ENCODE assay signal across 21 cellular contexts in genomic region chr18:48006415-48007175, GRCh38.
A peak's percentile ranks its signal among the peaks of the same experiment; 100 is the strongest.
DNase-seq lines count a peak whose midpoint lies in the region; ATAC-seq and TF ChIP-seq lines count a peak whose summit lies in the region.
"Had no signal": no experiment of that assay in that cellular context is flagged by ENCODE, and none has a peak within 500 bp of the region (broad histone marks: within the 10 kb centered on the region; RNA-seq: fewer than 3 reads in every experiment).

No MANE protein-coding gene starts in this region.

- peaks cover 0 to 26% (median 0%) of the 10 kb centered on the region in 3 experiments for H3K27me3 ChIP-seq in neuronal stem cell (ENCODE audit: control insufficient read depth in 3 of 3, insufficient read depth in 3 of 3, low read depth in 1 of 3, low read length in 3 of 3)
- peaks cover 18% of the 10 kb centered on the region for H3K27me3 ChIP-seq in GM23248 (replicated peaks; ENCODE audit: insufficient read depth)

- no peak overlapping the region for H2BK5ac ChIP-seq in neuronal stem cell (ENCODE audit: low read length)

- no peak for TF ChIP-seq CTCF in HEK293 (tag by site-specific recombination; IDR thresholded peaks at IDR 0.05)
- TF ChIP-seq CTCF in glutamatergic neuron (IDR thresholded peaks at IDR 0.05; ENCODE audit: partially characterized antibody, unreplicated experiment) = no peak

- POLR2A ChIA-PET in HEK293 (lab: Yijun Ruan, JAX) = interaction anchor here (0.9 kb wide), 1 partner anchor 8 kb away, joined by 3 read pairs; no protein-coding TSS in a partner anchor

- CTCF ChIA-PET in HEK293 (lab: Yijun Ruan, JAX) = interaction anchor here (0.6 to 2.8 kb wide), 11 partner anchors 9 to 379 kb away, joined by 3 to 36 read pairs (median 4); no protein-coding TSS in a partner anchor

- H3K14ac ChIP-seq in neuronal stem cell (ENCODE audit: low read length) = peak overlapping the region; percentile 12

- no peak overlapping the region for H2AK5ac ChIP-seq in neuronal stem cell (ENCODE audit: low read depth, low read length)

- H3K9ac ChIP-seq in neuronal stem cell (ENCODE audit: low read depth, low read length, poor library complexity) (no peak overlapping the region), GM23248 (no peak overlapping the region)
- H3K9ac ChIP-seq: KMS-11 had no signal

- no peak overlapping the region for H4K91ac ChIP-seq in neuronal stem cell (ENCODE audit: low read depth, low read length, poor library complexity)

- H3K9me3 ChIP-seq in HEK293 (ENCODE audit: control insufficient read depth, insufficient read depth, low read depth, low read length) (no peaks in the 10 kb centered on the region), neuronal stem cell (replicated peaks in 1 of 2; ENCODE audit: control insufficient read depth in 2 of 2, insufficient read depth in 1 of 2, low read depth in 1 of 2, low read length in 2 of 2) (peaks cover 0 to 3% of the 10 kb centered on the region in 2 donors), GM23248 (ENCODE audit: low read depth) (no peaks in the 10 kb centered on the region)
- H3K9me3 ChIP-seq: left lung, psoas muscle had no signal

- H3K27ac Mint-ChIP-seq in T-helper 2 cell treated with Interferon-gamma antibody and Interleukin-4, amounts not matched to agents 5 μg/mL and 100 μg/mL, for 36 hours = no peak overlapping the region
- peak overlapping the region; percentile 62 for H3K27ac Mint-ChIP-seq in glutamatergic neuron (ENCODE audit: unreplicated experiment)

- H3K27me3 Mint-ChIP-seq in T-helper 2 cell treated with Interferon-gamma antibody and Interleukin-4, amounts not matched to agents 5 μg/mL and 100 μg/mL, for 36 hours (ENCODE audit: low read depth) = peaks cover 29% of the 10 kb centered on the region
- H3K27me3 Mint-ChIP-seq in glutamatergic neuron (ENCODE audit: unreplicated experiment) = peaks cover 3% of the 10 kb centered on the region

- H3K23ac ChIP-seq in neuronal stem cell (ENCODE audit: low read depth, low read length, poor library complexity) = no peak overlapping the region

- no peak for DNase-seq in T-helper 2 cell treated with Interferon-gamma antibody and Interleukin-4, amounts not matched to agents 5 μg/mL and 100 μg/mL, for 36 hours (ENCODE audit: low spot score)
- DNase-seq in T-helper 2 cell = no peak
- no peak for DNase-seq in glutamatergic neuron
- DNase-seq in neuronal stem cell (ENCODE audit: low spot score) = no peak
- DNase-seq in GM23248 = no peak
- DNase-seq in NCI-H774 (lab: John Stamatoyannopoulos, UW) = no peak
- DNase-seq: 8988T; activated CD4-positive, CD25-positive, alpha-beta regulatory T cell treated with anti-CD3 and anti-CD28 coated beads, Interleukin-2, amount 50 U/mL, for 72 hours; activated CD8-positive, alpha-beta memory T cell treated with anti-CD3 and anti-CD28 coated beads, Interleukin-2, amount 50 U/mL, for 48 hours; activated naive CD4-positive, alpha-beta T cell treated with anti-CD3 and anti-CD28 coated beads, Interleukin-2, amount 50 U/mL, for 16 hours; DMS153; NCI-H526 treated with DMSO at 0.1 percent for 48 hours; psoas muscle; stimulated activated CD4-positive, alpha-beta T cell treated with anti-CD3 and anti-CD28 coated beads, Interleukin-4, amount 100 ng/mL, for 24 hours had no signal

- H3K27ac ChIP-seq in HEK293 (ENCODE audit: extremely low read depth, low read depth, low read length) = no peak overlapping the region
- H3K27ac ChIP-seq in neuronal stem cell (replicated peaks; ENCODE audit: low read length) = no peak overlapping the region
- H3K27ac ChIP-seq in GM23248 = no peak overlapping the region
- H3K27ac ChIP-seq: KMS-11, left lung, psoas muscle had no signal

- no peaks in the 10 kb centered on the region for H4K20me1 ChIP-seq in GM23248 (ENCODE audit: insufficient read depth)

- H3F3A ChIP-seq in GM23248 (ENCODE audit: insufficient read depth) = no peaks in the 10 kb centered on the region

- H3K4me1 Mint-ChIP-seq in T-helper 2 cell treated with Interferon-gamma antibody and Interleukin-4, amounts not matched to agents 5 μg/mL and 100 μg/mL, for 36 hours (ENCODE audit: low read depth) = peaks cover 4% of the 10 kb centered on the region
- peaks cover 2% of the 10 kb centered on the region for H3K4me1 Mint-ChIP-seq in glutamatergic neuron (ENCODE audit: low read depth, unreplicated experiment)

- no peaks in the 10 kb centered on the region for H3K36me3 ChIP-seq in HEK293 (ENCODE audit: control insufficient read depth in 2 of 2, insufficient read depth in 1 of 2, low read length in 2 of 2)
- no peaks in the 10 kb centered on the region for H3K36me3 ChIP-seq in neuronal stem cell (replicated peaks in 1 of 2; ENCODE audit: control insufficient read depth in 2 of 2, insufficient read depth in 2 of 2, low read length in 2 of 2)
- H3K36me3 ChIP-seq in GM23248 (ENCODE audit: low read depth) = no peaks in the 10 kb centered on the region
- H3K36me3 ChIP-seq: left lung had no signal

- H2AFZ ChIP-seq in neuronal stem cell (ENCODE audit: low read length) (no peak overlapping the region), GM23248 (no peak overlapping the region)

- in situ Hi-C loops in GM23248 (cut with MboI) = loop anchor here (10.0 to 25.0 kb wide), 2 partner anchors 242 to 794 kb away; no protein-coding TSS in a partner anchor

- peaks cover 6% of the 10 kb centered on the region for H3K4me1 ChIP-seq in HEK293 (ENCODE audit: control insufficient read depth, insufficient read depth, low read length)
- peaks cover 0 to 17% of the 10 kb centered on the region in 2 donors for H3K4me1 ChIP-seq in neuronal stem cell (ENCODE audit: control insufficient read depth in 2 of 2, insufficient read depth in 1 of 2, low read depth in 1 of 2, low read length in 2 of 2)
- peaks cover 6% of the 10 kb centered on the region; the same call in 1 of the 2 replicates for H3K4me1 ChIP-seq in GM23248 (ENCODE audit: insufficient read depth)

- peak overlapping the region; percentile 60 for H3K4me3 Mint-ChIP-seq in T-helper 2 cell treated with Interferon-gamma antibody and Interleukin-4, amounts not matched to agents 5 μg/mL and 100 μg/mL, for 36 hours
- peak overlapping the region; percentile 49 for H3K4me3 Mint-ChIP-seq in glutamatergic neuron (ENCODE audit: unreplicated experiment)

- H2BK12ac ChIP-seq in neuronal stem cell (ENCODE audit: low read length) = no peak overlapping the region

- H3K4me3 ChIP-seq in HEK293 (ENCODE audit: low read depth, low read length) (no peak overlapping the region), neuronal stem cell (ENCODE audit: low read length in 2 of 2) (no peak overlapping the region), GM23248 (no peak overlapping the region)
- H3K4me3 ChIP-seq: left lung, psoas muscle, skin epidermis had no signal

- no peak overlapping the region for H3K4ac ChIP-seq in neuronal stem cell (ENCODE audit: low read length)

- no peak overlapping the region for H3K4me2 ChIP-seq in neuronal stem cell (ENCODE audit: insufficient read depth, low read length, poor library complexity, severe bottlenecking)
- no peak overlapping the region for H3K4me2 ChIP-seq in GM23248 (ENCODE audit: unreplicated experiment)

- H3K79me1 ChIP-seq in neuronal stem cell (ENCODE audit: low read depth, low read length) = no peaks in the 10 kb centered on the region

- no peak overlapping the region for H4K8ac ChIP-seq in neuronal stem cell (ENCODE audit: low read depth, low read length)

- no peak overlapping the region for H2BK120ac ChIP-seq in neuronal stem cell (ENCODE audit: low read depth, low read length)

- no CpG with 5 or more reads among the region's 12 CpGs for whole genome bisulfite sequencing in neuronal stem cell (ENCODE audit: extremely low coverage in 2 of 2, insufficient read length in 2 of 2, insufficient replicate concordance in 1 of 2), 2 donors
- 92 to 95% methylated on average over 12 of the region's 12 CpGs for WGBS in GM23248 (ENCODE audit: low coverage in 1 of 2, low lambda C conversion rate in 2 of 2, missing lambda C conversion rate in 2 of 2), 2 experiments

- H3K36me3 Mint-ChIP-seq in T-helper 2 cell treated with Interferon-gamma antibody and Interleukin-4, amounts not matched to agents 5 μg/mL and 100 μg/mL, for 36 hours (ENCODE audit: low read depth) = no peaks in the 10 kb centered on the region
- H3K36me3 Mint-ChIP-seq in glutamatergic neuron (ENCODE audit: unreplicated experiment) = no peaks in the 10 kb centered on the region

- H3K9me2 ChIP-seq in GM23248 (ENCODE audit: insufficient read depth) = no peaks in the 10 kb centered on the region

- no peak for ATAC-seq in GM21619 (IDR thresholded peaks at IDR 0.05; ENCODE audit: unreplicated experiment)
- ATAC-seq: esophagus mucosa, psoas muscle, Right ventricle myocardium inferior had no signal

- peak overlapping the region; percentile 92 for H2BK15ac ChIP-seq in neuronal stem cell (ENCODE audit: low read length)

- H3K9me3 Mint-ChIP-seq in T-helper 2 cell treated with Interferon-gamma antibody and Interleukin-4, amounts not matched to agents 5 μg/mL and 100 μg/mL, for 36 hours = no peaks in the 10 kb centered on the region
- peaks cover 13% of the 10 kb centered on the region for H3K9me3 Mint-ChIP-seq in glutamatergic neuron (ENCODE audit: unreplicated experiment)

- H3K79me2 ChIP-seq in GM23248 (ENCODE audit: insufficient read depth) = no peaks in the 10 kb centered on the region

- H3K18ac ChIP-seq in neuronal stem cell (ENCODE audit: low read length) = peak overlapping the region; percentile 66

TF ChIP-seq in HEK293, 187 proteins besides CTCF, POLR2A, EP300 and RAD21:
- TF ChIP-seq ZIC2 (tag by site-specific recombination; IDR thresholded peaks at IDR 0.05) = peak; percentile 85
- no peak for TF ChIP-seq GLI2 (tag by site-specific recombination; IDR thresholded peaks at IDR 0.05; ENCODE audit: borderline replicate concordance, low read depth)
- TF ChIP-seq GLIS1 (tag by site-specific recombination; IDR thresholded peaks at IDR 0.05) = peak; percentile 86
